1 cellular context compared by ENCODE assay signal in the genomic region with DNA sequence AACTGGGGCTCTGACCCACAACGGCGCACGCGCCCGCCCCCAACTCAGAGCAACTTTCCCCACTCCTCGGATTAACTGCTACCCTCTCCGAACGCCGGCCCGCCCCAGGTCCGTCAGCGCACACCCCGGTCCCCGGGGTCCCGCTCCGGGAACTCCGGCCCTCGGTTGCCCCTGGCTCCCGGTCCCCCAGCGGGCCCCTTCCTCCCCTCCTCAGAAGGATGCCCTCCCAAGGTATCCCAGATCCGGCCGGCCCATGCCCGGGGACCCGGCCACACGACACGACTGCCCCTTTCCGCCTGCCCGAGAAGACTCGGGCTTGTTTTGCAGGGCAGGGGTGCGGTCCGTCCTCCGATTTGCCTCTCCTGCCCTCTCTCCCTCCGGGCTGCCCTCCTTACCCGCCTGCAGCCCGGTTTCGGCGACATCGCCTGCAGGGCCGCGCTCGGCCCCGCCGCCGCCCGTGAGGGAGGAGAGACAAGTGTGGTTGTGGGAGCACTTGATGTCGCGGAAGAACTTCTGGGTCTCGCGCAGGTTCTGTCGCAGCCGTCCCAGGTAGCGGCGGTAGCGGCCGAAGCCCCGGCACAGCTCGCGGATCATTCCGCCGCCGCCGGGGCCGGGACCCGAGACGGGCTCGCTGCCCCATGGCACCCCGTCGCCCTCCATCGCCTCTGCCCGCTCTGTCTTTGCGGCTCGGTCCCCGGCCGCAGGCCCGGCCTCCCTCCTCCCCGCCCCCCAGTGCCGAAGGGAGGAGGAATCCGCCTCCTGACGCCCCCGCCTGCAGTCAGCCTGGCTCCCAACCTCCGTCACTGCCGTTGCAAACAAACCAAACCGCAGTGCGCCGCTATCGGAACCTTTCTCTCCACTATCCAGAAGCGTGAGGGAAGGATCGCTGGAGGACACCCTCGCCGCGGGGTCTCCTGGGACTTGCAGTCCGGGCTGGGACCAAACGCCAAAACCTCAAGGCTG.
A peak's percentile ranks its signal among the peaks of the same experiment; 100 is the strongest.
TF ChIP-seq lines count a peak whose summit lies in the region.

A gene with protein sequence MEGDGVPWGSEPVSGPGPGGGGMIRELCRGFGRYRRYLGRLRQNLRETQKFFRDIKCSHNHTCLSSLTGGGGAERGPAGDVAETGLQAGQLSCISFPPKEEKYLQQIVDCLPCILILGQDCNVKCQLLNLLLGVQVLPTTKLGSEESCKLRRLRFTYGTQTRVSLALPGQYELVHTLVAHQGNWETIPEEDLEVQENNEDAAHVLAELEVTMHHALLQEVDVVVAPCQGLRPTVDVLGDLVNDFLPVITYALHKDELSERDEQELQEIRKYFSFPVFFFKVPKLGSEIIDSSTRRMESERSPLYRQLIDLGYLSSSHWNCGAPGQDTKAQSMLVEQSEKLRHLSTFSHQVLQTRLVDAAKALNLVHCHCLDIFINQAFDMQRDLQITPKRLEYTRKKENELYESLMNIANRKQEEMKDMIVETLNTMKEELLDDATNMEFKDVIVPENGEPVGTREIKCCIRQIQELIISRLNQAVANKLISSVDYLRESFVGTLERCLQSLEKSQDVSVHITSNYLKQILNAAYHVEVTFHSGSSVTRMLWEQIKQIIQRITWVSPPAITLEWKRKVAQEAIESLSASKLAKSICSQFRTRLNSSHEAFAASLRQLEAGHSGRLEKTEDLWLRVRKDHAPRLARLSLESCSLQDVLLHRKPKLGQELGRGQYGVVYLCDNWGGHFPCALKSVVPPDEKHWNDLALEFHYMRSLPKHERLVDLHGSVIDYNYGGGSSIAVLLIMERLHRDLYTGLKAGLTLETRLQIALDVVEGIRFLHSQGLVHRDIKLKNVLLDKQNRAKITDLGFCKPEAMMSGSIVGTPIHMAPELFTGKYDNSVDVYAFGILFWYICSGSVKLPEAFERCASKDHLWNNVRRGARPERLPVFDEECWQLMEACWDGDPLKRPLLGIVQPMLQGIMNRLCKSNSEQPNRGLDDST (minus strand): TSS at position 827 of the 963 bp plus-strand sequence. CDS start 167 bp downstream, at position 660.

TF ChIP-seq in HepG2, 621 proteins besides CTCF, POLR2A, EP300 and RAD21 (continued from another document and continues in another):
- TF ChIP-seq, protein P1, sequence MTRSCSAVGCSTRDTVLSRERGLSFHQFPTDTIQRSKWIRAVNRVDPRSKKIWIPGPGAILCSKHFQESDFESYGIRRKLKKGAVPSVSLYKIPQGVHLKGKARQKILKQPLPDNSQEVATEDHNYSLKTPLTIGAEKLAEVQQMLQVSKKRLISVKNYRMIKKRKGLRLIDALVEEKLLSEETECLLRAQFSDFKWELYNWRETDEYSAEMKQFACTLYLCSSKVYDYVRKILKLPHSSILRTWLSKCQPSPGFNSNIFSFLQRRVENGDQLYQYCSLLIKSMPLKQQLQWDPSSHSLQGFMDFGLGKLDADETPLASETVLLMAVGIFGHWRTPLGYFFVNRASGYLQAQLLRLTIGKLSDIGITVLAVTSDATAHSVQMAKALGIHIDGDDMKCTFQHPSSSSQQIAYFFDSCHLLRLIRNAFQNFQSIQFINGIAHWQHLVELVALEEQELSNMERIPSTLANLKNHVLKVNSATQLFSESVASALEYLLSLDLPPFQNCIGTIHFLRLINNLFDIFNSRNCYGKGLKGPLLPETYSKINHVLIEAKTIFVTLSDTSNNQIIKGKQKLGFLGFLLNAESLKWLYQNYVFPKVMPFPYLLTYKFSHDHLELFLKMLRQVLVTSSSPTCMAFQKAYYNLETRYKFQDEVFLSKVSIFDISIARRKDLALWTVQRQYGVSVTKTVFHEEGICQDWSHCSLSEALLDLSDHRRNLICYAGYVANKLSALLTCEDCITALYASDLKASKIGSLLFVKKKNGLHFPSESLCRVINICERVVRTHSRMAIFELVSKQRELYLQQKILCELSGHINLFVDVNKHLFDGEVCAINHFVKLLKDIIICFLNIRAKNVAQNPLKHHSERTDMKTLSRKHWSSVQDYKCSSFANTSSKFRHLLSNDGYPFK (CRISPR knock-in tag; IDR thresholded peaks at IDR 0.05; ENCODE audit: borderline replicate concordance): peak; percentile 87
- TF ChIP-seq ZC3H4 (CRISPR knock-in tag; IDR thresholded peaks at IDR 0.05; ENCODE audit: borderline replicate concordance) (peak; percentile 36; the same call in 1 of the 2 replicates), ZNF441 (CRISPR knock-in tag; IDR thresholded peaks at IDR 0.05; ENCODE audit: borderline replicate concordance) (peak; percentile 78; the same call in 1 of the 2 replicates), ZNF331 (CRISPR knock-in tag; IDR thresholded peaks at IDR 0.05) (peak; percentile 93), HES4 (CRISPR knock-in tag; IDR thresholded peaks at IDR 0.05; ENCODE audit: borderline replicate concordance) (no peak; the same call in 1 of the 2 replicates), ZNF589 (CRISPR knock-in tag; conservative IDR thresholded peaks at IDR 0.05) (peak; percentile 77; the same call in 1 of the 2 replicates), GFI1 (CRISPR knock-in tag; IDR thresholded peaks at IDR 0.05; ENCODE audit: borderline replicate concordance) (peak; percentile 73), HOXA5 (CRISPR knock-in tag; IDR thresholded peaks at IDR 0.05) (peak; percentile 84), AKAP8 (CRISPR knock-in tag; IDR thresholded peaks at IDR 0.05) (peak; percentile 48; the same call in 1 of the 2 replicates), LCORL (IDR thresholded peaks at IDR 0.05) (no peak), LCORL (CRISPR knock-in tag; IDR thresholded peaks at IDR 0.05) (peak; percentile 90), PAX8 (CRISPR knock-in tag; IDR thresholded peaks at IDR 0.05; ENCODE audit: borderline replicate concordance) (no peak; the same call in 1 of the 2 replicates), ZNF101 (CRISPR knock-in tag; IDR thresholded peaks at IDR 0.05; ENCODE audit: borderline replicate concordance, low read depth) (0 out of 2 replicates have a peak, but pooled peaks have one; percentile 31), ZNF350 (CRISPR knock-in tag; IDR thresholded peaks at IDR 0.05; ENCODE audit: borderline replicate concordance, low read depth) (peak; percentile 94), ZFP82 (CRISPR knock-in tag; IDR thresholded peaks at IDR 0.05; ENCODE audit: borderline replicate concordance) (no peak), ZNF768 (CRISPR knock-in tag; IDR thresholded peaks at IDR 0.05) (peak; percentile 79), ZNF703 (CRISPR knock-in tag; IDR thresholded peaks at IDR 0.05; ENCODE audit: borderline replicate concordance) (0 out of 2 replicates have a peak, but pooled peaks have one; percentile 82), ZNF496 (CRISPR knock-in tag; IDR thresholded peaks at IDR 0.05; ENCODE audit: insufficient replicate concordance) (no peak), SP140L (CRISPR knock-in tag; IDR thresholded peaks at IDR 0.05; ENCODE audit: borderline replicate concordance) (no peak), YEATS4 (CRISPR knock-in tag; IDR thresholded peaks at IDR 0.05; ENCODE audit: borderline replicate concordance) (peak; percentile 91), THYN1 (CRISPR knock-in tag; IDR thresholded peaks at IDR 0.05; ENCODE audit: borderline replicate concordance, low read depth) (0 out of 2 replicates have a peak, but pooled peaks have one; percentile 1), KDM5B (CRISPR knock-in tag; IDR thresholded peaks at IDR 0.05; ENCODE audit: borderline replicate concordance) (peak; percentile 92), ZNF891 (CRISPR knock-in tag; IDR thresholded peaks at IDR 0.05) (peak; percentile 85), CCAR2 (optimal IDR thresholded peaks at IDR 0.05; ENCODE audit: low read depth, low read length) (peak; percentile 72), ZFY (CRISPR knock-in tag; IDR thresholded peaks at IDR 0.05) (peak; percentile 90), SMAD1 (CRISPR knock-in tag; IDR thresholded peaks at IDR 0.05; ENCODE audit: borderline replicate concordance, low read depth) (peak; percentile 76; the same call in 1 of the 2 replicates), KDM6A (CRISPR knock-in tag; IDR thresholded peaks at IDR 0.05; ENCODE audit: low read depth) (no peak), TGIF2 (CRISPR knock-in tag; IDR thresholded peaks at IDR 0.05) (peak; percentile 83; the same call in 1 of the 2 replicates), MLLT10 (CRISPR knock-in tag; IDR thresholded peaks at IDR 0.05) (no peak), ZNF549 (CRISPR knock-in tag; IDR thresholded peaks at IDR 0.05) (0 out of 2 replicates have a peak, but pooled peaks have one; percentile 19), ZNF724P (CRISPR knock-in tag; IDR thresholded peaks at IDR 0.05; ENCODE audit: borderline replicate concordance) (0 out of 2 replicates have a peak, but pooled peaks have one; percentile 21), DMAP1 (CRISPR knock-in tag; IDR thresholded peaks at IDR 0.05) (peak; percentile 92), GLMP (CRISPR knock-in tag; IDR thresholded peaks at IDR 0.05; ENCODE audit: borderline replicate concordance) (no peak), GTF2F1 (IDR thresholded peaks at IDR 0.05; ENCODE audit: low read length) (no peak), CREB1 (IDR thresholded peaks at IDR 0.05) (peak; percentile 73), CREB1 (CRISPR knock-in tag; IDR thresholded peaks at IDR 0.05) (peak; percentile 87), ZNF251 (CRISPR knock-in tag; IDR thresholded peaks at IDR 0.05) (0 out of 2 replicates have a peak, but pooled peaks have one; percentile 32), KLF16 (CRISPR knock-in tag; IDR thresholded peaks at IDR 0.05) (peak in 1 of 2 experiments; percentile 89; a peak in 2 of 4 replicates), HOXD1 (CRISPR knock-in tag; IDR thresholded peaks at IDR 0.05) (peak; percentile 52; the same call in 1 of the 2 replicates), CREBL2 (CRISPR knock-in tag; IDR thresholded peaks at IDR 0.05; ENCODE audit: borderline replicate concordance) (no peak; the same call in 1 of the 2 replicates), MTA1 (CRISPR knock-in tag; IDR thresholded peaks at IDR 0.05; ENCODE audit: borderline replicate concordance) (peak; percentile 84), ZFP62 (CRISPR knock-in tag; IDR thresholded peaks at IDR 0.05) (peak; percentile 43; the same call in 1 of the 2 replicates), STAG1 (CRISPR knock-in tag; IDR thresholded peaks at IDR 0.05) (peak; percentile 13; the same call in 1 of the 2 replicates)
- TF ChIP-seq, protein P2, sequence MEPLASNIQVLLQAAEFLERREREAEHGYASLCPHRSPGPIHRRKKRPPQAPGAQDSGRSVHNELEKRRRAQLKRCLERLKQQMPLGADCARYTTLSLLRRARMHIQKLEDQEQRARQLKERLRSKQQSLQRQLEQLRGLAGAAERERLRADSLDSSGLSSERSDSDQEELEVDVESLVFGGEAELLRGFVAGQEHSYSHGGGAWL (CRISPR knock-in tag; IDR thresholded peaks at IDR 0.05): peak; percentile 80; the same call in 1 of the 2 replicates
- TF ChIP-seq, protein P3, sequence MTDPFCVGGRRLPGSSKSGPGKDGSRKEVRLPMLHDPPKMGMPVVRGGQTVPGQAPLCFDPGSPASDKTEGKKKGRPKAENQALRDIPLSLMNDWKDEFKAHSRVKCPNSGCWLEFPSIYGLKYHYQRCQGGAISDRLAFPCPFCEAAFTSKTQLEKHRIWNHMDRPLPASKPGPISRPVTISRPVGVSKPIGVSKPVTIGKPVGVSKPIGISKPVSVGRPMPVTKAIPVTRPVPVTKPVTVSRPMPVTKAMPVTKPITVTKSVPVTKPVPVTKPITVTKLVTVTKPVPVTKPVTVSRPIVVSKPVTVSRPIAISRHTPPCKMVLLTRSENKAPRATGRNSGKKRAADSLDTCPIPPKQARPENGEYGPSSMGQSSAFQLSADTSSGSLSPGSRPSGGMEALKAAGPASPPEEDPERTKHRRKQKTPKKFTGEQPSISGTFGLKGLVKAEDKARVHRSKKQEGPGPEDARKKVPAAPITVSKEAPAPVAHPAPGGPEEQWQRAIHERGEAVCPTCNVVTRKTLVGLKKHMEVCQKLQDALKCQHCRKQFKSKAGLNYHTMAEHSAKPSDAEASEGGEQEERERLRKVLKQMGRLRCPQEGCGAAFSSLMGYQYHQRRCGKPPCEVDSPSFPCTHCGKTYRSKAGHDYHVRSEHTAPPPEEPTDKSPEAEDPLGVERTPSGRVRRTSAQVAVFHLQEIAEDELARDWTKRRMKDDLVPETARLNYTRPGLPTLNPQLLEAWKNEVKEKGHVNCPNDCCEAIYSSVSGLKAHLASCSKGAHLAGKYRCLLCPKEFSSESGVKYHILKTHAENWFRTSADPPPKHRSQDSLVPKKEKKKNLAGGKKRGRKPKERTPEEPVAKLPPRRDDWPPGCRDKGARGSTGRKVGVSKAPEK (CRISPR knock-in tag; IDR thresholded peaks at IDR 0.05; ENCODE audit: borderline replicate concordance): peak; percentile 26; the same call in 1 of the 2 replicates
- TF ChIP-seq, protein P4, sequence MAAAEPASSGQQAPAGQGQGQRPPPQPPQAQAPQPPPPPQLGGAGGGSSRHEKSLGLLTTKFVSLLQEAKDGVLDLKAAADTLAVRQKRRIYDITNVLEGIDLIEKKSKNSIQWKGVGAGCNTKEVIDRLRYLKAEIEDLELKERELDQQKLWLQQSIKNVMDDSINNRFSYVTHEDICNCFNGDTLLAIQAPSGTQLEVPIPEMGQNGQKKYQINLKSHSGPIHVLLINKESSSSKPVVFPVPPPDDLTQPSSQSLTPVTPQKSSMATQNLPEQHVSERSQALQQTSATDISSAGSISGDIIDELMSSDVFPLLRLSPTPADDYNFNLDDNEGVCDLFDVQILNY (CRISPR knock-in tag; conservative IDR thresholded peaks at IDR 0.05): no peak; the same call in 1 of the 2 replicates
- TF ChIP-seq, protein P5, sequence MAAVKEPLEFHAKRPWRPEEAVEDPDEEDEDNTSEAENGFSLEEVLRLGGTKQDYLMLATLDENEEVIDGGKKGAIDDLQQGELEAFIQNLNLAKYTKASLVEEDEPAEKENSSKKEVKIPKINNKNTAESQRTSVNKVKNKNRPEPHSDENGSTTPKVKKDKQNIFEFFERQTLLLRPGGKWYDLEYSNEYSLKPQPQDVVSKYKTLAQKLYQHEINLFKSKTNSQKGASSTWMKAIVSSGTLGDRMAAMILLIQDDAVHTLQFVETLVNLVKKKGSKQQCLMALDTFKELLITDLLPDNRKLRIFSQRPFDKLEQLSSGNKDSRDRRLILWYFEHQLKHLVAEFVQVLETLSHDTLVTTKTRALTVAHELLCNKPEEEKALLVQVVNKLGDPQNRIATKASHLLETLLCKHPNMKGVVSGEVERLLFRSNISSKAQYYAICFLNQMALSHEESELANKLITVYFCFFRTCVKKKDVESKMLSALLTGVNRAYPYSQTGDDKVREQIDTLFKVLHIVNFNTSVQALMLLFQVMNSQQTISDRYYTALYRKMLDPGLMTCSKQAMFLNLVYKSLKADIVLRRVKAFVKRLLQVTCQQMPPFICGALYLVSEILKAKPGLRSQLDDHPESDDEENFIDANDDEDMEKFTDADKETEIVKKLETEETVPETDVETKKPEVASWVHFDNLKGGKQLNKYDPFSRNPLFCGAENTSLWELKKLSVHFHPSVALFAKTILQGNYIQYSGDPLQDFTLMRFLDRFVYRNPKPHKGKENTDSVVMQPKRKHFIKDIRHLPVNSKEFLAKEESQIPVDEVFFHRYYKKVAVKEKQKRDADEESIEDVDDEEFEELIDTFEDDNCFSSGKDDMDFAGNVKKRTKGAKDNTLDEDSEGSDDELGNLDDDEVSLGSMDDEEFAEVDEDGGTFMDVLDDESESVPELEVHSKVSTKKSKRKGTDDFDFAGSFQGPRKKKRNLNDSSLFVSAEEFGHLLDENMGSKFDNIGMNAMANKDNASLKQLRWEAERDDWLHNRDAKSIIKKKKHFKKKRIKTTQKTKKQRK (IDR thresholded peaks at IDR 0.05; ENCODE audit: low read length): no peak
